In the genomic region with DNA sequence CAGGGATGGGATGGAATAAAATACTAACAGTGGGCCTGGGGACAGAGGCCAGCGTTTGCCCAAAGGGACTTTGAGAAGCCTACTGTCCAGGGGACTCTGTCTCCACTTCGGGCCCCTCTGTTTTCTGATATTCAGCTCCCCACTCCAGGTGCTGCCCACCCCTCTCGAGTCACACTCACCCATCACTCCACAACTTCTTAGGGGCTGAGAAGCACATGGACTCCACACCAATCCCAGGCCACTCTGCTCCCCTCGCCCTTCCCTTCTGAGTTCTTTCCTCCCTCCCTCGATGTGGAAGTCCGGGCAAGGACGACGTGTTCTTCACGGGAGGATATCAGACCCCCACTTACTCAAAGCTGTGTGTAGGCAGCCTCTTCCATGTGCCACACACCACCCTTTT, we compare ENCODE assay signal across 14 cellular contexts.
DNase-seq lines count a peak whose midpoint lies in the region; TF ChIP-seq lines count a peak whose summit lies in the region.
"Had no signal": no experiment of that assay in that cellular context is flagged by ENCODE, and none has a peak within 500 bp of the region (broad histone marks: within the 10 kb centered on the region; RNA-seq: fewer than 3 reads in every experiment).

No MANE protein-coding gene starts in this region.

- H3F3A ChIP-seq in smooth muscle cell (ENCODE audit: low read depth): no peaks in the 10 kb centered on the region

- H3K36me3 Mint-ChIP-seq in neural crest cell (ENCODE audit: low read depth) (no peaks in the 10 kb centered on the region), mesothelial cell of epicardium (no peaks in the 10 kb centered on the region)

- peaks cover 0 to 20% (median 0%) of the 10 kb centered on the region in 4 donors for H3K27me3 ChIP-seq in esophagus muscularis mucosa
- peaks cover 17% of the 10 kb centered on the region for H3K27me3 ChIP-seq in smooth muscle cell (ENCODE audit: low read depth)
- no peaks in the 10 kb centered on the region for H3K27me3 ChIP-seq in mammary epithelial cell (ENCODE audit: insufficient read depth, low read length)

- no peak overlapping the region for H3K4me3 ChIP-seq in esophagus muscularis mucosa
- no peak overlapping the region for H3K4me3 ChIP-seq in smooth muscle cell
- H3K4me3 ChIP-seq in mammary epithelial cell (replicated peaks in 1 of 3; ENCODE audit: insufficient read depth in 1 of 3, low read depth in 2 of 3, low read length in 3 of 3): no peak overlapping the region

- no peaks in the 10 kb centered on the region for H3K79me2 ChIP-seq in smooth muscle cell (ENCODE audit: low read depth)
- no peaks in the 10 kb centered on the region for H3K79me2 ChIP-seq in mammary epithelial cell (ENCODE audit: insufficient read depth, low read length)

- in situ Hi-C loops in mammary epithelial cell (cut with MboI; ENCODE audit: low sequenced_read_pairs in 2 of 2): no loop called here

- peak; percentile 0 for DNase-seq in AG08395 (ENCODE audit: low spot score)
- DNase-seq in HEK293T (ENCODE audit: extremely low spot score): peak; percentile 2
- peak; percentile 68 for DNase-seq in esophagus muscularis mucosa (ENCODE audit: extremely low spot score)
- no peak for DNase-seq in neural crest cell (ENCODE audit: low read depth, low spot score)
- DNase-seq in smooth muscle cell (lab: John Stamatoyannopoulos, UW; ENCODE audit: unreplicated experiment): no peak
- no peak for DNase-seq in LoVo (ENCODE audit: low spot score)
- no peak for DNase-seq in mammary epithelial cell
- DNase-seq in mesothelial cell of epicardium (ENCODE audit: low spot score in 2 of 2, unreplicated experiment in 2 of 2): no peak
- DNase-seq: ACHN; C1 segment of cervical spinal cord; Calu3; CD4-positive, alpha-beta T cell; DMS79 had no signal

- no peaks in the 10 kb centered on the region for H4K20me1 ChIP-seq in smooth muscle cell (ENCODE audit: low read depth)
- no peaks in the 10 kb centered on the region for H4K20me1 ChIP-seq in mammary epithelial cell (ENCODE audit: insufficient read depth, low read length)

- peaks cover 0 to 4% (median 0%) of the 10 kb centered on the region in 4 donors for H3K9me3 ChIP-seq in esophagus muscularis mucosa
- no peaks in the 10 kb centered on the region for H3K9me3 ChIP-seq in smooth muscle cell (replicated peaks; ENCODE audit: low read depth)
- no peaks in the 10 kb centered on the region for H3K9me3 ChIP-seq in mammary epithelial cell (replicated peaks; ENCODE audit: insufficient read depth, low read length)

- TF ChIP-seq EP300 in esophagus muscularis mucosa (IDR thresholded peaks at IDR 0.05): no peak

- peaks cover 10 to 42% (median 36%) of the 10 kb centered on the region in 4 donors for H3K4me1 ChIP-seq in esophagus muscularis mucosa
- no peaks in the 10 kb centered on the region for H3K4me1 ChIP-seq in smooth muscle cell (ENCODE audit: low read depth)
- no peaks in the 10 kb centered on the region for H3K4me1 ChIP-seq in mammary epithelial cell (ENCODE audit: insufficient read depth, low read length)

- H2AFZ ChIP-seq in smooth muscle cell (ENCODE audit: low read depth) (no peak overlapping the region), mammary epithelial cell (ENCODE audit: low read depth, low read length) (no peak overlapping the region)

- H3K27ac ChIP-seq in esophagus muscularis mucosa (replicated peaks in 1 of 4) (no peak overlapping the region), smooth muscle cell (ENCODE audit: low read depth) (no peak overlapping the region), mammary epithelial cell (ENCODE audit: insufficient read depth, low read depth, low read length) (no peak overlapping the region)

- TF ChIP-seq CTCF in esophagus muscularis mucosa (IDR thresholded peaks at IDR 0.05) (no peak), neural crest cell (conservative IDR thresholded peaks at IDR 0.05) (no peak), smooth muscle cell (IDR thresholded peaks at IDR 0.05; ENCODE audit: borderline replicate concordance, insufficient read depth, poor library complexity, severe bottlenecking) (no peak), mammary epithelial cell (conservative IDR thresholded peaks at IDR 0.05 in 1 of 2, IDR thresholded peaks at IDR 0.05 in 1 of 2; ENCODE audit: extremely low read depth in 1 of 2, insufficient read depth in 1 of 2, low read depth in 1 of 2, low read length in 2 of 2) (no peak), mesothelial cell of epicardium (IDR thresholded peaks at IDR 0.05; ENCODE audit: unreplicated experiment) (no peak)

- H3K9me3 Mint-ChIP-seq in neural crest cell: peaks cover 9% of the 10 kb centered on the region
- H3K9me3 Mint-ChIP-seq in mesothelial cell of epicardium: peaks cover 20% of the 10 kb centered on the region

- H3K9ac ChIP-seq in smooth muscle cell (ENCODE audit: low read depth) (no peak overlapping the region), mammary epithelial cell (ENCODE audit: insufficient read depth, low read length) (no peak overlapping the region)

- intact Hi-C loops in esophagus muscularis mucosa (cut with DNase I): no loop called here
- intact Hi-C loops in mammary epithelial cell (cut with micrococcal nuclease): no loop called here

- TF ChIP-seq POLR2A in esophagus muscularis mucosa (IDR thresholded peaks at IDR 0.05; ENCODE audit: low read depth): no peak

- dilution Hi-C loops in mammary epithelial cell (cut with HindIII; ENCODE audit: low sequenced_read_pairs): no loop called here

- no peaks in the 10 kb centered on the region for H3K4me1 Mint-ChIP-seq in neural crest cell
- H3K4me1 Mint-ChIP-seq in mesothelial cell of epicardium: no peaks in the 10 kb centered on the region

- WGBS in esophagus muscularis mucosa: 79% methylated on average over 9 of the region's 9 CpGs
- 89% methylated on average over 9 of the region's 9 CpGs for WGBS in smooth muscle cell (ENCODE audit: low lambda C conversion rate)
- WGBS in mammary epithelial cell (ENCODE audit: low coverage, missing lambda C conversion rate): 61% methylated on average over 7 of the region's 9 CpGs

- no TSS peak for BruUV-seq in mammary epithelial cell (replicated peaks; lab: Mats Ljungman, UMichigan)

- H3K4me3 Mint-ChIP-seq in neural crest cell (no peak overlapping the region), mesothelial cell of epicardium (no peak overlapping the region)
- H3K4me3 Mint-ChIP-seq: B cell; CD4-positive, alpha-beta T cell had no signal

- H3K36me3 ChIP-seq in esophagus muscularis mucosa (no peaks in the 10 kb centered on the region), smooth muscle cell (ENCODE audit: low read depth) (no peaks in the 10 kb centered on the region), mammary epithelial cell (ENCODE audit: insufficient read depth, low read length) (no peaks in the 10 kb centered on the region)

- CTCF ChIA-PET in HEK293T (lab: Yijun Ruan, JAX) (no interaction called here), mammary epithelial cell (lab: Charles Lee; ENCODE audit: low non-redundant PET) (no interaction called here)

- POLR2A ChIA-PET in HEK293T (lab: Yijun Ruan, JAX): no interaction called here

- peaks cover 18% of the 10 kb centered on the region for H3K27me3 Mint-ChIP-seq in neural crest cell (ENCODE audit: low read depth)
- peaks cover 31% of the 10 kb centered on the region for H3K27me3 Mint-ChIP-seq in mesothelial cell of epicardium (ENCODE audit: low read depth)

- H3K4me2 ChIP-seq in smooth muscle cell: no peak overlapping the region
- H3K4me2 ChIP-seq in mammary epithelial cell (ENCODE audit: insufficient read depth, low read depth, low read length): no peak overlapping the region

- H3K27ac Mint-ChIP-seq in neural crest cell (ENCODE audit: unreplicated experiment) (peak overlapping the region; percentile 57), mesothelial cell of epicardium (no peak overlapping the region)
- H3K27ac Mint-ChIP-seq: B cell; CD4-positive, alpha-beta T cell had no signal

TF ChIP-seq in HEK293T, 16 proteins besides CTCF, POLR2A, EP300 and RAD21:
- TF ChIP-seq BHLHE40 (IDR thresholded peaks at IDR 0.05; ENCODE audit: borderline replicate concordance) (no peak), L3MBTL2 (conservative IDR thresholded peaks at IDR 0.05) (no peak), FOXM1 (IDR thresholded peaks at IDR 0.05; ENCODE audit: borderline replicate concordance) (no peak), ZNF384 (IDR thresholded peaks at IDR 0.05) (no peak), FOXA1 (IDR thresholded peaks at IDR 0.05) (no peak), SUZ12 (IDR thresholded peaks at IDR 0.05) (no peak), HDGF (IDR thresholded peaks at IDR 0.05; ENCODE audit: borderline replicate concordance) (no peak), ELF4 (IDR thresholded peaks at IDR 0.05) (no peak), CTBP1 (IDR thresholded peaks at IDR 0.05; ENCODE audit: borderline replicate concordance) (no peak), FOXK2 (IDR thresholded peaks at IDR 0.05) (no peak)
- TF ChIP-seq, protein P1, sequence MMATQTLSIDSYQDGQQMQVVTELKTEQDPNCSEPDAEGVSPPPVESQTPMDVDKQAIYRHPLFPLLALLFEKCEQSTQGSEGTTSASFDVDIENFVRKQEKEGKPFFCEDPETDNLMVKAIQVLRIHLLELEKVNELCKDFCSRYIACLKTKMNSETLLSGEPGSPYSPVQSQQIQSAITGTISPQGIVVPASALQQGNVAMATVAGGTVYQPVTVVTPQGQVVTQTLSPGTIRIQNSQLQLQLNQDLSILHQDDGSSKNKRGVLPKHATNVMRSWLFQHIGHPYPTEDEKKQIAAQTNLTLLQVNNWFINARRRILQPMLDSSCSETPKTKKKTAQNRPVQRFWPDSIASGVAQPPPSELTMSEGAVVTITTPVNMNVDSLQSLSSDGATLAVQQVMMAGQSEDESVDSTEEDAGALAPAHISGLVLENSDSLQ (IDR thresholded peaks at IDR 0.05): no peak

Comparison
In these comparisons a context has a peak if more than half of its experiments do, and no peak if none do; other contexts are left out.
1. DNase-seq: peak in AG08395 (single experiment), HEK293T (single experiment) and esophagus muscularis mucosa (single experiment); none in neural crest cell (single experiment), smooth muscle cell (single experiment), LoVo (single experiment), mammary epithelial cell (single experiment) and mesothelial cell of epicardium (0 of 2).